Comparison of ENCODE assay signal across 9 cellular contexts in the genomic region with DNA sequence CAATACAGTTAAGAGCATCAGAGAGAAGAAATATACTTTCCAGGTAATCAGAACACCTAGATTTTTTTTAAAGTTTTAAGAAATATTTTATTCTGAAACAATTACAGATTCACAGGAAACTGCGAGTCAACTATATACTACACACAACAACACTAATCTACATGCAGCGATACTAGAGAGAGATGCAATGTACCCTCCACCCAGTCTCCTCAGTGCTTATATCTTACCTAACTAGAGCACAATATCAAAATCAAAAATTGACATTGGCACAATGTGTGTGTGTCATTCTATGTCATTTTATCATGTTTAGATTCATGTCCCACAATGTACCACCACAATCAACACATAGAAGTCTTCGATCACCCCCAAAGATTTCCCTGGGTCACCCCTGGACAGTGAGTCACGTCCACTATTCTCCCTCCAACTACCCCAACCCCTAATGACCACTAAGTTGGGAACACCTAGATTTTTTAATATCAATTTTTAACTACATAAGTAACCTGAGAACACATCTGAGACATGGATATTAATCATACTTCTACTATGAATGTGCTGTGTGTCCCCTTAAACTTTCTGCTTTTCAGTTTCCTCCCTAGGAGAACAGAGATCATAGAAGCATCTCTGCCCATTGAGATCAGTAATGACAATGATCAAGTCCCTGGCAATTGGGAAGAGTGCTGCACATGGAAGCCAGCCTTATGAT.
A peak's percentile ranks its signal among the peaks of the same experiment; 100 is the strongest.
DNase-seq lines count a peak whose midpoint lies in the region; ATAC-seq and TF ChIP-seq lines count a peak whose summit lies in the region.
"Had no signal": no experiment of that assay in that cellular context is flagged by ENCODE, and none has a peak within 500 bp of the region (broad histone marks: within the 10 kb centered on the region; RNA-seq: fewer than 3 reads in every experiment).

No MANE protein-coding gene starts in this region.

- H3K27me3 Mint-ChIP-seq in activated CD8-positive, alpha-beta memory T cell treated with anti-CD3 and anti-CD28 coated beads, Interleukin-2, amount 10 ng/mL, durations not matched to agents 7 days and 5 days, result no peaks in the 10 kb centered on the region

- H3K4me2 ChIP-seq in mammary epithelial cell (ENCODE audit: insufficient read depth, low read depth, low read length), result no peak overlapping the region

- in situ Hi-C loops in mammary epithelial cell (cut with MboI; ENCODE audit: low sequenced_read_pairs in 2 of 2), result loop anchor here in 1 of 2 donors (5.0 to 25.0 kb wide), 2 partner anchors 82 to 192 kb away; no protein-coding TSS in a partner anchor

- no TSS peak for BruUV-seq in mammary epithelial cell (replicated peaks; lab: Mats Ljungman, UMichigan)

- CTCF ChIA-PET in activated CD8-positive, alpha-beta memory T cell treated with anti-CD3 and anti-CD28 coated beads, Interleukin-2, amount 10 ng/mL, durations not matched to agents 7 days and 5 days (lab: Charles Lee), result interaction anchor here (0.8 kb wide), 1 partner anchor 82 kb away, joined by 3 read pairs; no protein-coding TSS in a partner anchor
- CTCF ChIA-PET in mammary epithelial cell (lab: Charles Lee; ENCODE audit: low non-redundant PET), result no interaction called here

- H3K36me3 ChIP-seq in mammary epithelial cell (ENCODE audit: insufficient read depth, low read length), result no peaks in the 10 kb centered on the region
- no peaks in the 10 kb centered on the region for H3K36me3 ChIP-seq in thoracic aorta

- no peaks in the 10 kb centered on the region for H3K79me2 ChIP-seq in mammary epithelial cell (ENCODE audit: insufficient read depth, low read length)

- H3K4me3 Mint-ChIP-seq in activated CD8-positive, alpha-beta memory T cell treated with anti-CD3 and anti-CD28 coated beads, Interleukin-2, amount 10 ng/mL, durations not matched to agents 7 days and 5 days, result no peak overlapping the region

- H4K20me1 ChIP-seq in mammary epithelial cell (ENCODE audit: insufficient read depth, low read length), result no peaks in the 10 kb centered on the region

- no peak overlapping the region for H3K4me3 ChIP-seq in mammary epithelial cell (replicated peaks in 1 of 3; ENCODE audit: insufficient read depth in 1 of 3, low read depth in 2 of 3, low read length in 3 of 3)
- no peak overlapping the region for H3K4me3 ChIP-seq in thoracic aorta

- peak; percentile 31 for ATAC-seq in activated CD8-positive, alpha-beta memory T cell treated with anti-CD3 and anti-CD28 coated beads, Interleukin-2, amount 10 ng/mL, durations not matched to agents 7 days and 5 days
- peak; percentile 8 for ATAC-seq in HG03066 (IDR thresholded peaks at IDR 0.05; ENCODE audit: low read depth, unreplicated experiment)
- no peak for ATAC-seq in thoracic aorta (ENCODE audit: insufficient number of reproducible peaks, low FRiP score, low read depth)

- H3K27ac ChIP-seq in mammary epithelial cell (ENCODE audit: insufficient read depth, low read depth, low read length) (no peak overlapping the region), thoracic aorta (peak overlapping the region; percentile 50 to 79)

- no peaks in the 10 kb centered on the region for H3K27me3 ChIP-seq in mammary epithelial cell (ENCODE audit: insufficient read depth, low read length)
- H3K27me3 ChIP-seq in thoracic aorta (replicated peaks; ENCODE audit: insufficient read depth), result no peaks in the 10 kb centered on the region

- TF ChIP-seq CTCF in mammary epithelial cell (conservative IDR thresholded peaks at IDR 0.05 in 1 of 2, IDR thresholded peaks at IDR 0.05 in 1 of 2; ENCODE audit: extremely low read depth in 1 of 2, insufficient read depth in 1 of 2, low read depth in 1 of 2, low read length in 2 of 2) (no peak), thoracic aorta (IDR thresholded peaks at IDR 0.05) (no peak)

- dilution Hi-C loops in mammary epithelial cell (cut with HindIII; ENCODE audit: low sequenced_read_pairs), result loop anchor here (5.0 kb wide), 1 partner anchor 72 kb away; no protein-coding TSS in a partner anchor

- H3K4me1 ChIP-seq in mammary epithelial cell (ENCODE audit: insufficient read depth, low read length) (peaks cover 45% of the 10 kb centered on the region), thoracic aorta (ENCODE audit: control insufficient read depth in 1 of 2, low read depth in 2 of 2) (peaks cover 43 to 65% of the 10 kb centered on the region in 2 donors)

- H3K36me3 Mint-ChIP-seq in activated CD8-positive, alpha-beta memory T cell treated with anti-CD3 and anti-CD28 coated beads, Interleukin-2, amount 10 ng/mL, durations not matched to agents 7 days and 5 days, result no peaks in the 10 kb centered on the region

- DNase-seq in activated CD8-positive, alpha-beta memory T cell treated with anti-CD3 and anti-CD28 coated beads, Interleukin-2, amount 10 ng/mL, durations not matched to agents 7 days and 5 days, result no peak
- no peak for DNase-seq in activated CD8-positive, alpha-beta memory T cell treated with anti-CD3 and anti-CD28 coated beads for 24 hours
- no peak for DNase-seq in mammary epithelial cell
- DNase-seq in thoracic aorta (ENCODE audit: low spot score), result no peak
- DNase-seq in hepatic stellate cell (ENCODE audit: low spot score), result no peak
- no peak for DNase-seq in effector CD8-positive, alpha-beta T cell (lab: John Stamatoyannopoulos, UW)
- no peak for DNase-seq in C1 segment of cervical spinal cord (lab: John Stamatoyannopoulos, UW)
- DNase-seq: H7 had no signal

- WGBS in mammary epithelial cell (ENCODE audit: low coverage, missing lambda C conversion rate), result 89% methylated on average over 4 of the region's 4 CpGs

- no peaks in the 10 kb centered on the region for H3K9me3 ChIP-seq in mammary epithelial cell (replicated peaks; ENCODE audit: insufficient read depth, low read length)
- H3K9me3 ChIP-seq in thoracic aorta, result no peaks in the 10 kb centered on the region

- H2AFZ ChIP-seq in mammary epithelial cell (ENCODE audit: low read depth, low read length), result peak overlapping the region; percentile 18

- no peaks in the 10 kb centered on the region for H3K9me3 Mint-ChIP-seq in activated CD8-positive, alpha-beta memory T cell treated with anti-CD3 and anti-CD28 coated beads, Interleukin-2, amount 10 ng/mL, durations not matched to agents 7 days and 5 days (ENCODE audit: low read depth)

- peak overlapping the region; percentile 48 for H3K27ac Mint-ChIP-seq in activated CD8-positive, alpha-beta memory T cell treated with anti-CD3 and anti-CD28 coated beads, Interleukin-2, amount 10 ng/mL, durations not matched to agents 7 days and 5 days

- H3K9ac ChIP-seq in mammary epithelial cell (ENCODE audit: insufficient read depth, low read length), result no peak overlapping the region

- H3K4me1 Mint-ChIP-seq in activated CD8-positive, alpha-beta memory T cell treated with anti-CD3 and anti-CD28 coated beads, Interleukin-2, amount 10 ng/mL, durations not matched to agents 7 days and 5 days, result peaks cover 59% of the 10 kb centered on the region

- intact Hi-C loops in mammary epithelial cell (cut with micrococcal nuclease), result loop anchor here (10.0 kb wide), 1 partner anchor 545 kb away; no protein-coding TSS in a partner anchor
